Comparison of ENCODE assay signal across 7 cellular contexts in the genomic region with DNA sequence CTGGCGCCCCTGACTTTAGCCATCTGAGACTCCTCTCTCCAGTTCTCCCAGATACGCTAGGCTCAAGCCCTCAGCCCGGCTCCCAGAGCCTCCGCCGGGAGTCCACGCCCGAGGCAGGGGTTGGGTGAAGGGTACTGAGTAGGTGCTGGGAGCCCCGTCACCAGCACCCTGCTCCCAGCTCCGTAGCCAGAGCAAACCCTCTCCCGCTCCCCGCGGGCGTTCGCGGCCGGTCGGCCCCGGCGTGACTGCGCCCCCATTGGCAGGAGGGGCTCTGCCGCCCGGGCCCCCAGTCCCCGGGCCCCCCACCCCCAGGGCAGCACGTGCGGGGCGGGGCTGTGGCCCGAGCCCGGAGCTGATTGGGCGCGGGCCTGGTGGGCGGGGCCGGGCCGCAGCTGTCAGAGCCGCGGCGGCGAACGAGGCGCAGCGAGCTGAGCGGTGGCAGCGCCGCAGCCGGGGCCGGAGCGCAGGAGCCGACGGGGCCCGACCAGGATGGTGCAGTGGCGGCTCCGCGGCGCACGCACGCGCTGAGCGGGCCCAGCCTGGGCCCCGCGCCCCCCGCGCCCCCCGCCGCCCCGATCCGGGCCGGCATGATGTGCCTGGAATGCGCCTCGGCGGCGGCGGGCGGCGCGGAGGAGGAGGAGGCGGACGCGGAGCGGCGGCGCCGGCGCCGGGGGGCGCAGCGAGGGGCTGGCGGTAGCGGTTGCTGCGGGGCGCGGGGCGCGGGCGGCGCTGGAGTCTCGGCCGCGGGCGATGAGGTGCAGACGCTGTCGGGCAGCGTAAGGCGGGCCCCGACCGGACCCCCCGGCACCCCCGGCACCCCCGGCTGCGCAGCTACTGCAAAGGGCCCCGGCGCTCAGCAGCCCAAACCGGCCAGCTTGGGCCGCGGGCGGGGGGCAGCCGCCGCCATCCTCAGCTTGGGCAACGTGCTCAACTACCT. TPM values are rescaled to one million over a fixed set of nuclear protein-coding genes. Genes with fewer than 3 reads are reported as not detected.
DNase-seq lines count a peak whose midpoint lies in the region; ATAC-seq and TF ChIP-seq lines count a peak whose summit lies in the region.

A gene with protein sequence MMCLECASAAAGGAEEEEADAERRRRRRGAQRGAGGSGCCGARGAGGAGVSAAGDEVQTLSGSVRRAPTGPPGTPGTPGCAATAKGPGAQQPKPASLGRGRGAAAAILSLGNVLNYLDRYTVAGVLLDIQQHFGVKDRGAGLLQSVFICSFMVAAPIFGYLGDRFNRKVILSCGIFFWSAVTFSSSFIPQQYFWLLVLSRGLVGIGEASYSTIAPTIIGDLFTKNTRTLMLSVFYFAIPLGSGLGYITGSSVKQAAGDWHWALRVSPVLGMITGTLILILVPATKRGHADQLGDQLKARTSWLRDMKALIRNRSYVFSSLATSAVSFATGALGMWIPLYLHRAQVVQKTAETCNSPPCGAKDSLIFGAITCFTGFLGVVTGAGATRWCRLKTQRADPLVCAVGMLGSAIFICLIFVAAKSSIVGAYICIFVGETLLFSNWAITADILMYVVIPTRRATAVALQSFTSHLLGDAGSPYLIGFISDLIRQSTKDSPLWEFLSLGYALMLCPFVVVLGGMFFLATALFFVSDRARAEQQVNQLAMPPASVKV (plus strand): TSS at position 421 of the 937 bp plus-strand sequence. CDS start 167 bp downstream, at position 588.

- peak; percentile 33 for DNase-seq in Jurkat, Clone E6-1 (ENCODE audit: low read depth, low spot score)
- peak; percentile 21 to 71 (median 51) for DNase-seq in T-helper 2 cell
- DNase-seq in astrocyte of the hippocampus (ENCODE audit: low read depth, low spot score): peak; percentile 76
- peak in 48 of 51 donors; percentile 9 to 91 (median 67) for DNase-seq in hypothalamus (lab: John Stamatoyannopoulos, UW)
- DNase-seq in putamen (ENCODE audit: low spot score): peak; percentile 87
- no peak for DNase-seq in vagina (ENCODE audit: extremely low spot score in 2 of 2)

- no peaks in the 10 kb centered on the region for H3K27me3 ChIP-seq in vagina

- intact Hi-C loops in vagina (cut with DNase I): no loop called here

- TF ChIP-seq CTCF in vagina (IDR thresholded peaks at IDR 0.05): no peak

- H3K4me1 ChIP-seq in vagina: peaks cover 27% of the 10 kb centered on the region

- H3K27ac ChIP-seq in vagina: no peak within 1 kb of the TSS

- H3K36me3 ChIP-seq in vagina: no peaks in the 10 kb centered on the region

- no peaks in the 10 kb centered on the region for H3K9me3 ChIP-seq in vagina

- no peak for TF ChIP-seq POLR2A in vagina (IDR thresholded peaks at IDR 0.05)

- H3K4me3 ChIP-seq in Jurkat, Clone E6-1 (ENCODE audit: low read length): peak within 1 kb of the TSS; percentile 53
- H3K4me3 ChIP-seq in vagina: peak within 1 kb of the TSS; percentile 46 to 49

- peak; percentile 72 for ATAC-seq in GM18867 (IDR thresholded peaks at IDR 0.05; ENCODE audit: unreplicated experiment)

RNA-seq across cellular contexts. Expression of the gene that starts here (rescaled TPM):
- polyA plus RNA-seq in Jurkat, Clone E6-1 (2012; ENCODE audit: insufficient read depth, insufficient read length): 5.2 TPM
- 79.3 TPM for total RNA-seq in vagina

Comparison
In these comparisons a context has a peak if more than half of its experiments do, and no peak if none do; other contexts are left out.
1. DNase-seq: peak in Jurkat, Clone E6-1 (single experiment), T-helper 2 cell (5 of 5), astrocyte of the hippocampus (single experiment), hypothalamus (48 of 51) and putamen (single experiment); none in vagina (0 of 2).